Comparison of ENCODE assay signal across 4 cellular contexts in the genomic region with DNA sequence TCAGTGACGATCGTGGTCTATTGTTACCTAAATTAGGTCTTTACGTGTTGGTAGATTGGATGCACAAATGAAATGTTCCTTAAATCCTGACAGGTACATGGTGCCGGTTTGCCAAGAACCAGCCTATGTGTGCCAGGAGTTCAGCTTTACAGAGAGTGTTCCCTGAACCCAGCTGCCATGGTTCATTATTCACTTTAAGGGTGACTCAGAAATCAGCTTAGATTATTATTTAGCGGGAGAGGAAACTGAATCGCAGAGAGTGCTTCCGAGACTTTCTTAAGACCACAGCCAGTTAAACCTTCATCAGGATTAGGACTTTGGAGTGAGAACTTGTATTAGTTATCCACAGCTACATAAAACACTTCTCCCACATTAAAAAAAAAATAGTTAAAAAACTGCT.
TF ChIP-seq lines count a peak whose summit lies in the region.

No MANE protein-coding gene starts in this region.

TF ChIP-seq in GM23338, 12 proteins besides CTCF, POLR2A, EP300 and RAD21:
- TF ChIP-seq POLR2AphosphoS5 (IDR thresholded peaks at IDR 0.05; ENCODE audit: low read depth) (no peak), NANOG (IDR thresholded peaks at IDR 0.05; ENCODE audit: borderline replicate concordance) (no peak), CREB1 (CRISPR knock-in tag; IDR thresholded peaks at IDR 0.05; ENCODE audit: low read depth) (no peak), EZH2phosphoT487 (IDR thresholded peaks at IDR 0.05; ENCODE audit: unreplicated experiment) (no peak), ZNF114 (CRISPR knock-in tag; IDR thresholded peaks at IDR 0.05) (no peak), STAT1 (IDR thresholded peaks at IDR 0.05; ENCODE audit: unreplicated experiment) (no peak)
TF ChIP-seq in GM23338: peak in this region for 0.

TF ChIP-seq in H1, 55 proteins besides CTCF, POLR2A, EP300 and RAD21:
- no peak for TF ChIP-seq JUND (IDR thresholded peaks at IDR 0.05; ENCODE audit: low read length)

TF ChIP-seq in GM12891, 5 proteins besides CTCF, POLR2A, EP300 and RAD21:
- no peak for TF ChIP-seq SPI1 (IDR thresholded peaks at IDR 0.05; ENCODE audit: low read depth, low read length)
- TF ChIP-seq PAX5 (IDR thresholded peaks at IDR 0.05; ENCODE audit: insufficient read depth, low read length, severe bottlenecking), result no peak
- no peak for TF ChIP-seq POU2F2 (IDR thresholded peaks at IDR 0.05; ENCODE audit: low read depth, low read length)

TF ChIP-seq in SK-N-SH treated with all-trans-retinoic acid at 6 μM for 48 hours, 23 proteins besides CTCF, POLR2A, EP300 and RAD21:
- TF ChIP-seq OSR1 (CRISPR knock-in tag; IDR thresholded peaks at IDR 0.05), result no peak
- TF ChIP-seq, protein P1, sequence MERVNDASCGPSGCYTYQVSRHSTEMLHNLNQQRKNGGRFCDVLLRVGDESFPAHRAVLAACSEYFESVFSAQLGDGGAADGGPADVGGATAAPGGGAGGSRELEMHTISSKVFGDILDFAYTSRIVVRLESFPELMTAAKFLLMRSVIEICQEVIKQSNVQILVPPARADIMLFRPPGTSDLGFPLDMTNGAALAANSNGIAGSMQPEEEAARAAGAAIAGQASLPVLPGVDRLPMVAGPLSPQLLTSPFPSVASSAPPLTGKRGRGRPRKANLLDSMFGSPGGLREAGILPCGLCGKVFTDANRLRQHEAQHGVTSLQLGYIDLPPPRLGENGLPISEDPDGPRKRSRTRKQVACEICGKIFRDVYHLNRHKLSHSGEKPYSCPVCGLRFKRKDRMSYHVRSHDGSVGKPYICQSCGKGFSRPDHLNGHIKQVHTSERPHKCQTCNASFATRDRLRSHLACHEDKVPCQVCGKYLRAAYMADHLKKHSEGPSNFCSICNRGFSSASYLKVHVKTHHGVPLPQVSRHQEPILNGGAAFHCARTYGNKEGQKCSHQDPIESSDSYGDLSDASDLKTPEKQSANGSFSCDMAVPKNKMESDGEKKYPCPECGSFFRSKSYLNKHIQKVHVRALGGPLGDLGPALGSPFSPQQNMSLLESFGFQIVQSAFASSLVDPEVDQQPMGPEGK (CRISPR knock-in tag; IDR thresholded peaks at IDR 0.05; ENCODE audit: borderline replicate concordance), result no peak
- TF ChIP-seq ISL1 (CRISPR knock-in tag; IDR thresholded peaks at IDR 0.05), result no peak
